8 cellular contexts compared by ENCODE assay signal in genomic region chr12:116533343-116534248, GRCh38. TPM values are rescaled to one million over a fixed set of nuclear protein-coding genes. Genes with fewer than 3 reads are reported as not detected.
DNase-seq lines count a peak whose midpoint lies in the region; ATAC-seq lines count a peak whose summit lies in the region.

No MANE protein-coding gene starts in this region.

- ATAC-seq in HG03280 (IDR thresholded peaks at IDR 0.05; ENCODE audit: unreplicated experiment): peak; percentile 76
- peak; percentile 94 for ATAC-seq in activated CD8-positive, alpha-beta T cell treated with anti-CD3 and anti-CD28 coated beads, Interleukin-2, amount 10 ng/mL, durations not matched to agents 7 days and 5 days

- CTCF ChIA-PET in activated CD8-positive, alpha-beta T cell treated with anti-CD3 and anti-CD28 coated beads, Interleukin-2, amount 10 ng/mL, durations not matched to agents 7 days and 5 days (lab: Charles Lee): interaction anchor here (1.0 to 1.1 kb wide), 2 partner anchors 25 to 170 kb away, joined by 3 to 5 read pairs; partner anchors contain the start of gene MAP1LC3B2

- peak overlapping the region; percentile 83 for H3K4me3 Mint-ChIP-seq in activated CD8-positive, alpha-beta T cell treated with anti-CD3 and anti-CD28 coated beads, Interleukin-2, amount 10 ng/mL, durations not matched to agents 7 days and 5 days

- H3K4me1 Mint-ChIP-seq in activated CD8-positive, alpha-beta T cell treated with anti-CD3 and anti-CD28 coated beads, Interleukin-2, amount 10 ng/mL, durations not matched to agents 7 days and 5 days (ENCODE audit: low read depth): peaks cover 38% of the 10 kb centered on the region

- POLR2A ChIA-PET in activated CD8-positive, alpha-beta T cell treated with anti-CD3 and anti-CD28 coated beads, Interleukin-2, amount 10 ng/mL, durations not matched to agents 7 days and 5 days (lab: Charles Lee): interaction anchor here (0.8 to 1.6 kb wide), 3 partner anchors 9 to 28 kb away, joined by 4 to 16 read pairs (median 4); partner anchors contain the start of gene MAP1LC3B2

- DNase-seq in NCI-H1417 (lab: John Stamatoyannopoulos, UW) (peak; percentile 44 to 94 (median 57)), NCI-H1417 treated with DMSO at 0.1 percent for 48 hours (lab: John Stamatoyannopoulos, UW) (no peak), NCI-H748 treated with DMSO at 0.1 percent for 48 hours (lab: John Stamatoyannopoulos, UW) (peak; percentile 63), lung microvascular endothelial cell (ENCODE audit: low read depth in 2 of 2) (peak; percentile 63 to 70)
- DNase-seq in activated CD8-positive, alpha-beta T cell treated with anti-CD3 and anti-CD28 coated beads, Interleukin-2, amount 10 ng/mL, durations not matched to agents 7 days and 5 days: peak; percentile 82
- DNase-seq in effector CD4-positive, alpha-beta T cell: peak; percentile 53
- peak; percentile 57 to 68 (median 61) for DNase-seq in stimulated activated CD4-positive, alpha-beta T cell treated with anti-CD3 and anti-CD28 coated beads, TNF-alpha, amount 100 ng/mL, for 4 hours (ENCODE audit: low read depth in 3 of 3)

- H3K27me3 Mint-ChIP-seq in activated CD8-positive, alpha-beta T cell treated with anti-CD3 and anti-CD28 coated beads, Interleukin-2, amount 10 ng/mL, durations not matched to agents 7 days and 5 days (ENCODE audit: low read depth): peaks cover 4% of the 10 kb centered on the region

- H3K9me3 Mint-ChIP-seq in activated CD8-positive, alpha-beta T cell treated with anti-CD3 and anti-CD28 coated beads, Interleukin-2, amount 10 ng/mL, durations not matched to agents 7 days and 5 days (ENCODE audit: insufficient read depth): no peaks in the 10 kb centered on the region

- H3K36me3 Mint-ChIP-seq in activated CD8-positive, alpha-beta T cell treated with anti-CD3 and anti-CD28 coated beads, Interleukin-2, amount 10 ng/mL, durations not matched to agents 7 days and 5 days (ENCODE audit: low read depth): no peaks in the 10 kb centered on the region

- H3K27ac Mint-ChIP-seq in activated CD8-positive, alpha-beta T cell treated with anti-CD3 and anti-CD28 coated beads, Interleukin-2, amount 10 ng/mL, durations not matched to agents 7 days and 5 days: peak overlapping the region; percentile 72

RNA-seq across cellular contexts. Expression of gene MAP1LC3B2, which starts 25.6 kb away (rescaled TPM):
- total RNA-seq in activated CD8-positive, alpha-beta T cell treated with anti-CD3 and anti-CD28 coated beads, Interleukin-2, amount 10 ng/mL, durations not matched to agents 7 days and 5 days: 1 to 10 TPM; 1.3 to 1.7 TPM
- 0.40 and 0.65 TPM in 2 replicates for total RNA-seq in lung microvascular endothelial cell
